In the genomic region with DNA sequence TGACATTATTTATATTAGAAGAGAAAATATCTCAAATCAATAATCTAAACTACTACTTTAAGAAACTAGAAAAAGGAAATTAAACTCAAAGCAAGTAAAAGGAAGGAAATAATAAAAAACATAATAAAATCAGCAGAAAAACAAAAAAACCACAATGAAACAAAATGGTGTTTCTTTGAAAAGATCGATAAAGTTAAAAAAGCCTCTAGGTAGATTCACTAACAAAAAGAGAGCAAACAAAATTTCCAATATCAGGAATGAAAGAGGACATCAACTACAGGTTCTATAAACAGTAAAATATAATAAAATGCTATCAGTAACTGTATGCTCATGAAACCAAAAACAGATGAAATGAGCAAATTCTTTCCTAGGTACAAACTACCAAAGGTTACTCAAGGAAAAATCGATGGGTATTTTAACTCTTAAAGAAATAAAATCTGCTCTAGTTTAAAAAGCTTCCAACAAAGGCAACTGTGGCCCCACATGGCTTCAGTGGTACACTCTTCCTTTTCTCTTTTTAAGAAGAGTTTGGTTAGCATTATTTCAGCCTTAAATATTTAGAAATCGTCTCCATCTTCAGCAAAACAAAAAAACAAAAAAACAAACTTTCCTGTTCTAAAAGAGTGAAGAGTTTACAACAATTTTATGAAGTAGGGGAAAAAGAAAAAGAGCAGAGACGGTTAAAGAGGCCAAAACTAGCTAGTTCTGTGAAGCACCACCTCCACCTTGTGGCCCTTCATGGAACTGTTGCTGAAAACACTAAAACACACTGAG, we compare ENCODE assay signal across 8 cellular contexts.
A peak's percentile ranks its signal among the peaks of the same experiment; 100 is the strongest.
DNase-seq lines count a peak whose midpoint lies in the region; ATAC-seq, FAIRE-seq and TF ChIP-seq lines count a peak whose summit lies in the region.

No MANE protein-coding gene starts in this region.

- H3K36me3 ChIP-seq in upper lobe of right lung = peaks cover 21% of the 10 kb centered on the region

- H3K4me3 Mint-ChIP-seq in activated T-helper 17 cell treated with anti-CD3 and anti-CD28 coated beads, Interleukin-2, amount 50 U/mL, for 72 hours = peak overlapping the region; percentile 37
- no peak overlapping the region for H3K4me3 Mint-ChIP-seq in osteocyte (ENCODE audit: unreplicated experiment)

- intact Hi-C loops in upper lobe of right lung (cut with DNase I) = loop anchor here (10.0 kb wide), 1 partner anchor 290 kb away; no protein-coding TSS in a partner anchor

- H3K9me3 ChIP-seq in upper lobe of right lung = no peaks in the 10 kb centered on the region

- H3K27ac ChIP-seq in foreskin keratinocyte (no peak overlapping the region), upper lobe of right lung (no peak overlapping the region)

- peaks cover 41% of the 10 kb centered on the region for H3K36me3 Mint-ChIP-seq in activated T-helper 17 cell treated with anti-CD3 and anti-CD28 coated beads, Interleukin-2, amount 50 U/mL, for 72 hours (ENCODE audit: low read depth)
- peaks cover 10% of the 10 kb centered on the region for H3K36me3 Mint-ChIP-seq in osteocyte (ENCODE audit: unreplicated experiment)

- H3K4me1 ChIP-seq in foreskin keratinocyte = no peaks in the 10 kb centered on the region
- H3K4me1 ChIP-seq in upper lobe of right lung = peaks cover 4% of the 10 kb centered on the region

- peak; percentile 35 for FAIRE-seq in D721Med (lab: Jason Lieb, UNC)

- DNase-seq in D721Med (ENCODE audit: insufficient read length, low spot score) (no peak), HuH-7.5 (ENCODE audit: low spot score) (peak; percentile 75), RPMI8226 (peak; percentile 65), foreskin keratinocyte (peak in 1 of 2 donors; percentile 29), osteocyte (ENCODE audit: extremely low spot score, unreplicated experiment) (no peak), upper lobe of right lung (no peak), cerebellar nuclear complex (lab: John Stamatoyannopoulos, UW) (no peak)

- no peaks in the 10 kb centered on the region for H3K9me3 Mint-ChIP-seq in activated T-helper 17 cell treated with anti-CD3 and anti-CD28 coated beads, Interleukin-2, amount 50 U/mL, for 72 hours
- H3K9me3 Mint-ChIP-seq in osteocyte (ENCODE audit: unreplicated experiment) = no peaks in the 10 kb centered on the region

- peaks cover 12% of the 10 kb centered on the region for H3K4me1 Mint-ChIP-seq in activated T-helper 17 cell treated with anti-CD3 and anti-CD28 coated beads, Interleukin-2, amount 50 U/mL, for 72 hours
- H3K4me1 Mint-ChIP-seq in osteocyte (ENCODE audit: unreplicated experiment) = peaks cover 32% of the 10 kb centered on the region

- H3K27ac Mint-ChIP-seq in activated T-helper 17 cell treated with anti-CD3 and anti-CD28 coated beads, Interleukin-2, amount 50 U/mL, for 72 hours = peak overlapping the region; percentile 81
- peak overlapping the region; percentile 72 for H3K27ac Mint-ChIP-seq in osteocyte (ENCODE audit: unreplicated experiment)

- H3K27me3 ChIP-seq in foreskin keratinocyte = no peaks in the 10 kb centered on the region
- H3K27me3 ChIP-seq in upper lobe of right lung = no peaks in the 10 kb centered on the region

- ATAC-seq in activated T-helper 17 cell treated with anti-CD3 and anti-CD28 coated beads, Interleukin-2, amount 50 U/mL, for 72 hours (replicated peaks) = no peak
- ATAC-seq in foreskin keratinocyte = peak; percentile 51
- ATAC-seq in upper lobe of right lung = peak; percentile 89

- TF ChIP-seq CTCF in D721Med (IDR thresholded peaks at IDR 0.05; ENCODE audit: insufficient read depth, missing control alignments) (peak; percentile 100), foreskin keratinocyte (conservative IDR thresholded peaks at IDR 0.05) (peak; percentile 88), osteocyte (IDR thresholded peaks at IDR 0.05) (peak; percentile 94), upper lobe of right lung (IDR thresholded peaks at IDR 0.05) (peak; percentile 98)

- no peak overlapping the region for H3K4me3 ChIP-seq in upper lobe of right lung

- H3K27me3 Mint-ChIP-seq in activated T-helper 17 cell treated with anti-CD3 and anti-CD28 coated beads, Interleukin-2, amount 50 U/mL, for 72 hours = no peaks in the 10 kb centered on the region
- H3K27me3 Mint-ChIP-seq in osteocyte (ENCODE audit: unreplicated experiment) = no peaks in the 10 kb centered on the region

Comparison
In these comparisons a context has a peak if more than half of its experiments do, and no peak if none do; other contexts are left out.
1. DNase-seq: peak in HuH-7.5 (single experiment) and RPMI8226 (single experiment); none in D721Med (single experiment), osteocyte (single experiment), upper lobe of right lung (single experiment) and cerebellar nuclear complex (0 of 2).
2. Peak in every context shown above with its lines, with median percentiles within 50 percentile points of each other: CTCF ChIP-seq.